10 cellular contexts compared by ENCODE assay signal in the genomic region with DNA sequence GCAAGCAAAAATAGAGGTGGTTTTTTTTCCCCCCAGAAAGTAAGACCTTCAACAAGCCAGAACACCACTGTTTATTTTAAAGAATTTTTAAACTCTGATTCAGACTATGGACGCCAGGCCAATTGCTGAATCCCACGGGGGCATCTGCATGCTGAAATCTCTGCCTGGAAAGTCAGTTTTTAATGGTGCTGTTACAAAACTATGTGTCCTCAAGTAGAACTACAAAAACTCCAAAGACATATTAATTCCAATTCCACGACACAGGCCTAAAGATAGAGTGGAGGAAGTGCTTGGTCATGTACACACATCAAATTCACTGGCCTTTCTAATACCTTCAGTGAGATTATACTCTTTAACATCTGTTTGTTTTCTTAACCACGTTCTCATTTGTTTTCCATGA.
DNase-seq lines count a peak whose midpoint lies in the region; ATAC-seq and TF ChIP-seq lines count a peak whose summit lies in the region.
"Had no signal": no experiment of that assay in that cellular context is flagged by ENCODE, and none has a peak within 500 bp of the region (broad histone marks: within the 10 kb centered on the region; RNA-seq: fewer than 3 reads in every experiment).

No MANE protein-coding gene starts in this region.

- H3K36me3 Mint-ChIP-seq in activated CD8-positive, alpha-beta T cell treated with anti-CD3 and anti-CD28 coated beads, Interleukin-2, amount 10 ng/mL, durations not matched to agents 7 days and 5 days (ENCODE audit: low read depth), result peaks cover 3% of the 10 kb centered on the region
- H3K36me3 Mint-ChIP-seq in activated CD8-positive, alpha-beta T cell treated with anti-CD3 and anti-CD28 coated beads for 36 hours (ENCODE audit: low read depth), result no peaks in the 10 kb centered on the region
- H3K36me3 Mint-ChIP-seq: activated naive CD4-positive, alpha-beta T cell treated with anti-CD3 and anti-CD28 coated beads, Interleukin-2, amount 50 U/mL, for 72 hours had no signal

- H3K9me3 ChIP-seq in mesodermal cell (ENCODE audit: control insufficient read depth, low read length) (no peaks in the 10 kb centered on the region), tibial artery (peaks cover 0 to 7% (median 0%) of the 10 kb centered on the region in 3 donors)

- 83 to 93% methylated on average over 1 to 2 of the region's 4 CpGs for whole genome bisulfite sequencing in mesodermal cell (ENCODE audit: insufficient coverage in 2 of 2), 2 experiments

- DNase-seq in activated CD8-positive, alpha-beta T cell treated with anti-CD3 and anti-CD28 coated beads, Interleukin-2, amount 10 ng/mL, durations not matched to agents 7 days and 5 days, result no peak
- DNase-seq in activated CD8-positive, alpha-beta T cell treated with anti-CD3 and anti-CD28 coated beads for 36 hours, result no peak
- DNase-seq in choroid plexus epithelial cell (ENCODE audit: low read depth) (peak; percentile 94), tibial artery (peak; percentile 77 to 92), HuH-7 (ENCODE audit: low spot score) (no peak), NCI-H1930 (lab: John Stamatoyannopoulos, UW) (no peak)
- DNase-seq: foreskin melanocyte had no signal

- no peak for TF ChIP-seq CTCF in activated CD8-positive, alpha-beta T cell treated with anti-CD3 and anti-CD28 coated beads for 36 hours (IDR thresholded peaks at IDR 0.05)
- TF ChIP-seq CTCF in choroid plexus epithelial cell (conservative IDR thresholded peaks at IDR 0.05; ENCODE audit: low read depth, low read length), result no peak
- no peak for TF ChIP-seq CTCF in tibial artery (IDR thresholded peaks at IDR 0.05)

- CTCF ChIA-PET in activated CD8-positive, alpha-beta T cell treated with anti-CD3 and anti-CD28 coated beads, Interleukin-2, amount 10 ng/mL, durations not matched to agents 7 days and 5 days (lab: Charles Lee), result interaction anchor here (1.1 kb wide), 1 partner anchor 30 kb away, joined by 3 read pairs; no protein-coding TSS in a partner anchor
- CTCF ChIA-PET in activated CD8-positive, alpha-beta T cell treated with anti-CD3 and anti-CD28 coated beads for 36 hours (lab: Charles Lee), result no interaction called here

- no peak overlapping the region for H3K4me3 ChIP-seq in choroid plexus epithelial cell (ENCODE audit: low read depth, low read length)
- H3K4me3 ChIP-seq in mesodermal cell (ENCODE audit: extremely low read depth, insufficient read depth, low read length, poor library complexity, severe bottlenecking), result no peak overlapping the region
- H3K4me3 ChIP-seq in tibial artery, result no peak overlapping the region

- H3K27ac ChIP-seq in mesodermal cell (ENCODE audit: low read depth, low read length, severe bottlenecking) (peak overlapping the region; percentile 47), tibial artery (peak overlapping the region; percentile 77 to 79)

- intact Hi-C loops in activated CD8-positive, alpha-beta T cell treated with anti-CD3 and anti-CD28 coated beads for 36 hours (cut with micrococcal nuclease), result no loop called here
- intact Hi-C loops in tibial artery (cut with DNase I; ENCODE audit: low total_unique reads), result no loop called here

- POLR2A ChIA-PET in activated CD8-positive, alpha-beta T cell treated with anti-CD3 and anti-CD28 coated beads, Interleukin-2, amount 10 ng/mL, durations not matched to agents 7 days and 5 days (lab: Charles Lee), result no interaction called here
- POLR2A ChIA-PET in activated CD8-positive, alpha-beta T cell treated with anti-CD3 and anti-CD28 coated beads for 36 hours (lab: Charles Lee), result no interaction called here

- H3K27me3 ChIP-seq in tibial artery, result no peaks in the 10 kb centered on the region

- H3K27me3 Mint-ChIP-seq in activated CD8-positive, alpha-beta T cell treated with anti-CD3 and anti-CD28 coated beads, Interleukin-2, amount 10 ng/mL, durations not matched to agents 7 days and 5 days (ENCODE audit: low read depth), result no peaks in the 10 kb centered on the region
- no peaks in the 10 kb centered on the region for H3K27me3 Mint-ChIP-seq in activated CD8-positive, alpha-beta T cell treated with anti-CD3 and anti-CD28 coated beads for 36 hours

- peaks cover 42% of the 10 kb centered on the region for H3K4me1 Mint-ChIP-seq in activated CD8-positive, alpha-beta T cell treated with anti-CD3 and anti-CD28 coated beads, Interleukin-2, amount 10 ng/mL, durations not matched to agents 7 days and 5 days (ENCODE audit: low read depth)
- peaks cover 29% of the 10 kb centered on the region for H3K4me1 Mint-ChIP-seq in activated CD8-positive, alpha-beta T cell treated with anti-CD3 and anti-CD28 coated beads for 36 hours (ENCODE audit: low read depth)

- ATAC-seq in activated CD8-positive, alpha-beta T cell treated with anti-CD3 and anti-CD28 coated beads, Interleukin-2, amount 10 ng/mL, durations not matched to agents 7 days and 5 days, result no peak
- no peak for ATAC-seq in activated CD8-positive, alpha-beta T cell treated with anti-CD3 and anti-CD28 coated beads for 36 hours
- no peak for ATAC-seq in GM21786 (IDR thresholded peaks at IDR 0.05; ENCODE audit: unreplicated experiment)

- no peaks in the 10 kb centered on the region for H3K9me3 Mint-ChIP-seq in activated CD8-positive, alpha-beta T cell treated with anti-CD3 and anti-CD28 coated beads, Interleukin-2, amount 10 ng/mL, durations not matched to agents 7 days and 5 days (ENCODE audit: insufficient read depth)
- H3K9me3 Mint-ChIP-seq in activated CD8-positive, alpha-beta T cell treated with anti-CD3 and anti-CD28 coated beads for 36 hours, result no peaks in the 10 kb centered on the region
- H3K9me3 Mint-ChIP-seq: activated naive CD4-positive, alpha-beta T cell treated with anti-CD3 and anti-CD28 coated beads, Interleukin-2, amount 50 U/mL, for 72 hours had no signal

- no peak overlapping the region for H3K4me3 Mint-ChIP-seq in activated CD8-positive, alpha-beta T cell treated with anti-CD3 and anti-CD28 coated beads, Interleukin-2, amount 10 ng/mL, durations not matched to agents 7 days and 5 days
- H3K4me3 Mint-ChIP-seq in activated CD8-positive, alpha-beta T cell treated with anti-CD3 and anti-CD28 coated beads for 36 hours, result no peak overlapping the region

- H3K27ac Mint-ChIP-seq in activated CD8-positive, alpha-beta T cell treated with anti-CD3 and anti-CD28 coated beads, Interleukin-2, amount 10 ng/mL, durations not matched to agents 7 days and 5 days, result peak overlapping the region; percentile 77
- no peak overlapping the region for H3K27ac Mint-ChIP-seq in activated CD8-positive, alpha-beta T cell treated with anti-CD3 and anti-CD28 coated beads for 36 hours

- H3K36me3 ChIP-seq in mesodermal cell (ENCODE audit: control insufficient read depth, insufficient read depth, low read length) (no peaks in the 10 kb centered on the region), tibial artery (no peaks in the 10 kb centered on the region)

- H3K4me1 ChIP-seq in mesodermal cell (ENCODE audit: control insufficient read depth, insufficient read depth, low read length, poor library complexity, severe bottlenecking), result no peaks in the 10 kb centered on the region
- H3K4me1 ChIP-seq in tibial artery, result peaks cover 0 to 51% (median 11%) of the 10 kb centered on the region in 4 donors

Comparison
In these comparisons a context has a peak if more than half of its experiments do, and no peak if none do; other contexts are left out.
1. DNase-seq: peak in choroid plexus epithelial cell (single experiment) and tibial artery (2 of 2); none in activated CD8-positive, alpha-beta T cell treated with anti-CD3 and anti-CD28 coated beads, Interleukin-2, amount 10 ng/mL, durations not matched to agents 7 days and 5 days (single experiment), activated CD8-positive, alpha-beta T cell treated with anti-CD3 and anti-CD28 coated beads for 36 hours (single experiment), HuH-7 (single experiment) and NCI-H1930 (0 of 2).